In genomic region chr11:8964324-8965320, GRCh38 we compare ENCODE assay signal across 8 cellular contexts. TPM values are rescaled to one million over a fixed set of nuclear protein-coding genes. Genes with fewer than 3 reads are reported as not detected.
DNase-seq lines count a peak whose midpoint lies in the region; TF ChIP-seq lines count a peak whose summit lies in the region.

Gene TMEM9B (minus strand): TSS chr11:8964442. CDS start chr11:8964313, 129 bp downstream.

- peaks cover 44% of the 10 kb centered on the region for H3K79me2 ChIP-seq in GM23248 (ENCODE audit: insufficient read depth)
- H3K79me2 ChIP-seq in Karpas-422 (ENCODE audit: low read length) = peaks cover 52% of the 10 kb centered on the region

- peak within 1 kb of the TSS; percentile 88 for H3K4me3 Mint-ChIP-seq in neural crest cell

- TF ChIP-seq POLR2A in stomach (IDR thresholded peaks at IDR 0.05) = peak in 2 of 4 donors; percentile 87 to 92

- peak within 1 kb of the TSS; percentile 81 for H3K4me3 ChIP-seq in GM23248
- H3K4me3 ChIP-seq in Karpas-422 (ENCODE audit: low read length) = peak within 1 kb of the TSS; percentile 81
- H3K4me3 ChIP-seq in SJCRH30 = peak within 1 kb of the TSS; percentile 89
- H3K4me3 ChIP-seq in foreskin fibroblast (ENCODE audit: low read depth in 1 of 2, low read length in 2 of 2) = peak within 1 kb of the TSS; percentile 86 to 87
- peak within 1 kb of the TSS; percentile 68 to 89 (median 86) for H3K4me3 ChIP-seq in stomach

- peak within 1 kb of the TSS; percentile 50 for H3K27ac Mint-ChIP-seq in neural crest cell (ENCODE audit: unreplicated experiment)

- peak within 1 kb of the TSS; percentile 91 for H2AFZ ChIP-seq in GM23248
- H2AFZ ChIP-seq in Karpas-422 (ENCODE audit: low read length) = peak within 1 kb of the TSS; percentile 68; the same call in 1 of the 2 replicates

- H3K36me3 ChIP-seq in GM23248 (ENCODE audit: low read depth) = no peaks in the 10 kb centered on the region
- H3K36me3 ChIP-seq in Karpas-422 (ENCODE audit: insufficient read depth, low read length) = no peaks in the 10 kb centered on the region; the same call in 1 of the 2 replicates
- no peaks in the 10 kb centered on the region for H3K36me3 ChIP-seq in SJCRH30
- peaks cover 0 to 15% (median 6%) of the 10 kb centered on the region in 4 donors for H3K36me3 ChIP-seq in stomach

- no peaks in the 10 kb centered on the region for H3K36me3 Mint-ChIP-seq in neural crest cell (ENCODE audit: low read depth)

- 0 to 2% methylated on average over 49 to 62 of the region's 67 CpGs for WGBS in GM23248 (ENCODE audit: low coverage in 1 of 2, low lambda C conversion rate in 2 of 2, missing lambda C conversion rate in 2 of 2), 2 experiments
- 0% methylated on average over 31 to 67 of the region's 67 CpGs for WGBS in stomach, 5 donors

- peaks cover 18% of the 10 kb centered on the region for H3F3A ChIP-seq in GM23248 (ENCODE audit: insufficient read depth)

- peak within 1 kb of the TSS; percentile 90 for H3K9ac ChIP-seq in GM23248
- H3K9ac ChIP-seq in Karpas-422 (ENCODE audit: low read length) = peak within 1 kb of the TSS; percentile 94

- in situ Hi-C loops in GM23248 (cut with MboI) = loop anchor here (25.0 kb wide), 1 partner anchor 727 kb away; no protein-coding TSS in a partner anchor

- H3K27ac ChIP-seq in GM23248 (peak within 1 kb of the TSS; percentile 83), Karpas-422 (ENCODE audit: low read length) (peak within 1 kb of the TSS; percentile 64), SJCRH30 (peak within 1 kb of the TSS; percentile 78), stomach (peak within 1 kb of the TSS; percentile 95 to 99 (median 96))

- H3K9me3 Mint-ChIP-seq in neural crest cell = no peaks in the 10 kb centered on the region

- H3K4me1 ChIP-seq in GM23248 (ENCODE audit: insufficient read depth) = peaks cover 12% of the 10 kb centered on the region
- peaks cover 35% of the 10 kb centered on the region for H3K4me1 ChIP-seq in Karpas-422 (ENCODE audit: low read length)
- peaks cover 4% of the 10 kb centered on the region; the same call in 1 of the 2 replicates for H3K4me1 ChIP-seq in SJCRH30
- peaks cover 13 to 45% (median 40%) of the 10 kb centered on the region in 4 donors for H3K4me1 ChIP-seq in stomach

- DNase-seq in ELR (ENCODE audit: low read depth) (peak; percentile 92), GM23248 (peak; percentile 98), Karpas-422 (peak; percentile 94), SJCRH30 (peak; percentile 93 to 94), foreskin fibroblast (peak; percentile 89 to 96), neural crest cell (ENCODE audit: low read depth, low spot score) (peak; percentile 67), stomach (peak; percentile 93)
- DNase-seq in activated gamma-delta T cell treated with anti-CD3 and anti-CD28 coated beads, Interleukin-2, amount 50 U/mL, for 16 hours (ENCODE audit: low read depth) = peak; percentile 63

- no peaks in the 10 kb centered on the region for H3K27me3 Mint-ChIP-seq in neural crest cell (ENCODE audit: low read depth)

- H3K27me3 ChIP-seq in GM23248 (replicated peaks; ENCODE audit: insufficient read depth) (no peaks in the 10 kb centered on the region), Karpas-422 (ENCODE audit: low read length) (no peaks in the 10 kb centered on the region), SJCRH30 (no peaks in the 10 kb centered on the region), stomach (no peaks in the 10 kb centered on the region)

- H3K9me2 ChIP-seq in GM23248 (ENCODE audit: insufficient read depth) (no peaks in the 10 kb centered on the region), Karpas-422 (replicated peaks; ENCODE audit: insufficient read depth, low read length) (no peaks in the 10 kb centered on the region)

- TF ChIP-seq CTCF in foreskin fibroblast (IDR thresholded peaks at IDR 0.05; ENCODE audit: low read depth, low read length) (no peak), neural crest cell (conservative IDR thresholded peaks at IDR 0.05) (no peak), stomach (IDR thresholded peaks at IDR 0.05) (no peak)

- intact Hi-C loops in stomach (cut with DNase I; ENCODE audit: low total_unique reads) = loop anchor here (10.0 kb wide), 1 partner anchor 280 kb away; the partner anchor contains the start of genes RPL27A and TRIM66

- no peaks in the 10 kb centered on the region for H4K20me1 ChIP-seq in GM23248 (ENCODE audit: insufficient read depth)
- no peaks in the 10 kb centered on the region for H4K20me1 ChIP-seq in Karpas-422 (ENCODE audit: insufficient read depth, low read depth, low read length)

- peak within 1 kb of the TSS; percentile 91 for H3K4me2 ChIP-seq in GM23248 (ENCODE audit: unreplicated experiment)
- peak within 1 kb of the TSS; percentile 85 for H3K4me2 ChIP-seq in Karpas-422 (ENCODE audit: low read depth, low read length, poor library complexity, severe bottlenecking)

- H3K9me3 ChIP-seq in GM23248 (ENCODE audit: low read depth) (no peaks in the 10 kb centered on the region), Karpas-422 (ENCODE audit: low read length) (no peaks in the 10 kb centered on the region), SJCRH30 (replicated peaks) (no peaks in the 10 kb centered on the region), stomach (no peaks in the 10 kb centered on the region)

- H3K4me1 Mint-ChIP-seq in neural crest cell = peaks cover 27% of the 10 kb centered on the region

- no peak for TF ChIP-seq EP300 in stomach (IDR thresholded peaks at IDR 0.05)

RNA-seq across cellular contexts. Expression of gene TMEM9B, which starts in this region (rescaled TPM):
- total RNA-seq in GM23248 (2014; rRNA removed; shearing (Covaris generic)) = 76.6 and 83.4 TPM in 2 replicates
- 98.9 and 99.6 TPM in 2 replicates for polyA plus RNA-seq in GM23248 (2016; fragmentation: Nextera tagmentation; extraction: Ambion mirVana)
- total RNA-seq in Karpas-422 (2014; rRNA removed; shearing (Covaris generic); ENCODE audit: low replicate concordance) = 32.9 and 40.0 TPM in 2 replicates
- total RNA-seq in SJCRH30 (2014; rRNA removed; shearing (Covaris generic)) = 32.3 and 35.9 TPM in 2 replicates
- 14.3 and 15.7 TPM in 2 replicates for total RNA-seq in neural crest cell
- 10 to 100 TPM in 3 of 5 donors, 1 to 10 TPM in 1, under 1 TPM in 1; 0.58 to 74.4 (median 30.7) TPM for total RNA-seq in stomach
- polyA plus RNA-seq in stomach = 10 to 100 TPM; 24.3 to 33.9 (median 31.0) TPM

Comparison
In these comparisons a context has a peak if more than half of its experiments do, and no peak if none do; other contexts are left out.
1. Peak in every context shown above with its lines: DNase-seq, H3K4me3 ChIP-seq and H3K27ac ChIP-seq.